1 cellular context compared by ENCODE assay signal in the genomic region with DNA sequence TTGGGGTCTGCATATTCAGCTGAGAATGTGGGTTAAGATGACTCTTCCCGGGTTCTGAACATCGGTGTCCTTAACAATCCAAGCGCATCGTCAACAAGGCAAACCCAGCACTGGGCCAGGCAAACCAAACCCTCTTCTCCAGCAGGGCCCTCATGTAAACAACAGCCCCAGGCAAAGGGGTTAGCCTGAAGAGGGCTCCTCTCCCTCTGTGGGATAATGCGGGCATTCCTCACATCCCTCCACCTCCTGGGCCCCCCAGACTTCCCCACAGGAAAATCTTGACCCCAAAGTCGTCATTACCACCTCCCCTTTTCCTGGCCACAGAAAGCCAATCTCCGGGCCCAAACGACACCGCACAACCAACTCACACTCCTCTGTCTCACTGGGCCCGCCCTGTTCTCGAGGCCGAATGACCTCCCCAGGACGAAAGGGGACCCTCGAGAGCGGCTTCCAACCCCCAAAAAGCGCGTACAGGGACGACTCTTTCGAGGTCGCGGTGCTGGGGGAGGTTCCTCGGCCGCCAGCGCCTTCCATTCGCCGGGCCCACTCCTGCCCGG.
TF ChIP-seq lines count a peak whose summit lies in the region.

No MANE protein-coding gene starts in this region.

TF ChIP-seq in GM23338, 12 proteins besides CTCF, POLR2A, EP300 and RAD21:
- no peak for TF ChIP-seq POLR2AphosphoS5 (IDR thresholded peaks at IDR 0.05; ENCODE audit: low read depth)
- no peak for TF ChIP-seq ZNF114 (CRISPR knock-in tag; IDR thresholded peaks at IDR 0.05)
- no peak for TF ChIP-seq CREB1 (CRISPR knock-in tag; IDR thresholded peaks at IDR 0.05; ENCODE audit: low read depth)
- TF ChIP-seq JUNB (IDR thresholded peaks at IDR 0.05; ENCODE audit: unreplicated experiment) = no peak
- TF ChIP-seq NANOG (IDR thresholded peaks at IDR 0.05; ENCODE audit: borderline replicate concordance) = no peak
- no peak for TF ChIP-seq ETS1 (IDR thresholded peaks at IDR 0.05)
- no peak for TF ChIP-seq EZH2phosphoT487 (IDR thresholded peaks at IDR 0.05; ENCODE audit: unreplicated experiment)
- no peak for TF ChIP-seq REST (IDR thresholded peaks at IDR 0.05; ENCODE audit: unreplicated experiment)
- TF ChIP-seq STAT1 (IDR thresholded peaks at IDR 0.05; ENCODE audit: unreplicated experiment) = no peak
- TF ChIP-seq EZH2 (IDR thresholded peaks at IDR 0.05; ENCODE audit: low read depth, unreplicated experiment) = no peak
- TF ChIP-seq ZNF462 (CRISPR knock-in tag; IDR thresholded peaks at IDR 0.05) = no peak
- TF ChIP-seq ZNF331 (CRISPR knock-in tag; IDR thresholded peaks at IDR 0.05; ENCODE audit: low read depth) = no peak
TF ChIP-seq in GM23338: peak in this region for 0.
